In the genomic region with DNA sequence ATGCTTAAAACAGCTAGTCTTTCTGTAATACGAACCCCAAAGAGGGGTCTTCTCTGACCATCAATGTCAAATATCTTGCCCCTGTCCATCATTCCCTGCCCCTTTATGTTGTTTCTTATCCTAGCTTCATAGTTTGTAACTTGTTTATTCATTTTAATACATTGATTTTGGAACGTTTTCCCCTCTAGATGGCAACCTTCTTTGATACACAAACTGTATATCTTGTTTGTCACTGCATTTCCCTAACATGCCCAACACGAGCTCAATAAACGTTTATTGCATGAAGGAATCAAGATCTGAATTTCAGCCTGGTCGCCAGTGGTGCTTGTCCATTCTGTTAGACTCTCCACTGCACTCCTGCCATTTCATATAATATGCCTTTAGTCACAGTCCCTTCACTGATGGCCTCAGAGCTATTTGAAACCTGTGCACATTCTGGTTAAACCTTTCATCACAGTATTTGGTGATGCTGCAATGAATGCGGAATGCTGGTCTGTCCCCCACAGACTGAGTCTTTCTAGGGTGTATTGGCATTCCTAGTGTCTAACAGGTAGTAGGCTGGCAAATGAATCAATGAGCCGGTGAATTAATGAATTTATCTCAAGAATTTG, we compare ENCODE assay signal across 10 cellular contexts. TPM values are rescaled to one million over a fixed set of nuclear protein-coding genes. Genes with fewer than 3 reads are reported as not detected.
A peak's percentile ranks its signal among the peaks of the same experiment; 100 is the strongest.
DNase-seq lines count a peak whose midpoint lies in the region; ATAC-seq and TF ChIP-seq lines count a peak whose summit lies in the region.
"Had no signal": no experiment of that assay in that cellular context is flagged by ENCODE, and none has a peak within 500 bp of the region (broad histone marks: within the 10 kb centered on the region; RNA-seq: fewer than 3 reads in every experiment).

No MANE protein-coding gene starts in this region.

- peaks cover 3% of the 10 kb centered on the region for H3K27me3 Mint-ChIP-seq in activated naive CD4-positive, alpha-beta T cell treated with anti-CD3 and anti-CD28 coated beads for 36 hours (ENCODE audit: low read depth)

- TF ChIP-seq CTCF in HFF-Myc (IDR thresholded peaks at IDR 0.05; ENCODE audit: low read depth, low read length, missing control alignments) (peak; percentile 16), gastrocnemius medialis (IDR thresholded peaks at IDR 0.05 in 4 of 5, conservative IDR thresholded peaks at IDR 0.05 in 1 of 5) (no peak)

- CTCF ChIA-PET in activated naive CD4-positive, alpha-beta T cell treated with anti-CD3 and anti-CD28 coated beads for 36 hours (lab: Charles Lee) = no interaction called here

- intact Hi-C loops in gastrocnemius medialis (cut with DNase I; ENCODE audit: low total_unique reads) = no loop called here
- intact Hi-C loops in activated naive CD4-positive, alpha-beta T cell treated with anti-CD3 and anti-CD28 coated beads for 36 hours (cut with micrococcal nuclease) = loop anchor here (1.0 kb wide), 1 partner anchor 24 kb away; no protein-coding TSS in a partner anchor

- no peak overlapping the region for H3K27ac ChIP-seq in gastrocnemius medialis

- H3K4me3 ChIP-seq in HFF-Myc (replicated peaks; ENCODE audit: low read depth, low read length) = no peak overlapping the region
- no peak overlapping the region for H3K4me3 ChIP-seq in gastrocnemius medialis

- in situ Hi-C loops in ACHN (cut with HindIII; ENCODE audit: low pct_ligation_motif_present, low pct_unique_long_range_greater_than_20kb, low sequenced_read_pairs) (no loop called here), gastrocnemius medialis (cut with MboI; ENCODE audit: low sequenced_read_pairs in 4 of 4) (no loop called here)

- H3K27me3 ChIP-seq in gastrocnemius medialis = peaks cover 0 to 3% (median 0%) of the 10 kb centered on the region in 3 donors

- peaks cover 78% of the 10 kb centered on the region for H3K4me1 Mint-ChIP-seq in activated naive CD4-positive, alpha-beta T cell treated with anti-CD3 and anti-CD28 coated beads for 36 hours (ENCODE audit: low read depth)

- H3K9me3 ChIP-seq in gastrocnemius medialis = no peaks in the 10 kb centered on the region

- H3K4me1 ChIP-seq in gastrocnemius medialis = no peaks in the 10 kb centered on the region

- TF ChIP-seq POLR2A in gastrocnemius medialis (IDR thresholded peaks at IDR 0.05) = no peak

- no peak overlapping the region for H3K27ac Mint-ChIP-seq in activated naive CD4-positive, alpha-beta T cell treated with anti-CD3 and anti-CD28 coated beads for 36 hours

- H3K4me3 Mint-ChIP-seq in activated naive CD4-positive, alpha-beta T cell treated with anti-CD3 and anti-CD28 coated beads for 36 hours = no peak overlapping the region

- DNase-seq in ACHN = peak; percentile 21
- no peak for DNase-seq in HFF-Myc (ENCODE audit: extremely low read depth, low read depth)
- peak; percentile 22 for DNase-seq in SW480 (ENCODE audit: low spot score)
- peak; percentile 48 for DNase-seq in inferior parietal cortex (ENCODE audit: extremely low spot score)
- DNase-seq in gastrocnemius medialis = no peak
- no peak for DNase-seq in activated naive CD4-positive, alpha-beta T cell treated with anti-CD3 and anti-CD28 coated beads for 36 hours
- DNase-seq: activated gamma-delta T cell treated with Interleukin-2 at 50 U/mL for 16 hours, NCI-H2081 had no signal

- no peak for ATAC-seq in HG03520 (IDR thresholded peaks at IDR 0.05; ENCODE audit: unreplicated experiment)
- ATAC-seq in gastrocnemius medialis = no peak
- no peak for ATAC-seq in HG03469 (IDR thresholded peaks at IDR 0.05; ENCODE audit: unreplicated experiment)

- peaks cover 11% of the 10 kb centered on the region for H3K9me3 Mint-ChIP-seq in activated naive CD4-positive, alpha-beta T cell treated with anti-CD3 and anti-CD28 coated beads for 36 hours

- H3K36me3 Mint-ChIP-seq in activated naive CD4-positive, alpha-beta T cell treated with anti-CD3 and anti-CD28 coated beads for 36 hours (ENCODE audit: low read depth) = peaks cover 3% of the 10 kb centered on the region

- no peaks in the 10 kb centered on the region for H3K36me3 ChIP-seq in gastrocnemius medialis

RNA-seq across cellular contexts. Expression of a gene that starts 55.0 kb away (rescaled TPM):
- 1 to 10 TPM; 4.4 to 7.1 (median 5.2) TPM for total RNA-seq in gastrocnemius medialis
- 1 to 10 TPM in 1 of 2 experiments, under 1 TPM in 1; 0.69 to 1.1 TPM for total RNA-seq in activated naive CD4-positive, alpha-beta T cell treated with anti-CD3 and anti-CD28 coated beads for 36 hours

Comparison
In these comparisons a context has a peak if more than half of its experiments do, and no peak if none do; other contexts are left out.
1. DNase-seq: peak in ACHN (single experiment), SW480 (single experiment) and inferior parietal cortex (single experiment); none in HFF-Myc (single experiment), gastrocnemius medialis (0 of 2) and activated naive CD4-positive, alpha-beta T cell treated with anti-CD3 and anti-CD28 coated beads for 36 hours (single experiment).